Comparison of ENCODE assay signal across 6 cellular contexts in the genomic region with DNA sequence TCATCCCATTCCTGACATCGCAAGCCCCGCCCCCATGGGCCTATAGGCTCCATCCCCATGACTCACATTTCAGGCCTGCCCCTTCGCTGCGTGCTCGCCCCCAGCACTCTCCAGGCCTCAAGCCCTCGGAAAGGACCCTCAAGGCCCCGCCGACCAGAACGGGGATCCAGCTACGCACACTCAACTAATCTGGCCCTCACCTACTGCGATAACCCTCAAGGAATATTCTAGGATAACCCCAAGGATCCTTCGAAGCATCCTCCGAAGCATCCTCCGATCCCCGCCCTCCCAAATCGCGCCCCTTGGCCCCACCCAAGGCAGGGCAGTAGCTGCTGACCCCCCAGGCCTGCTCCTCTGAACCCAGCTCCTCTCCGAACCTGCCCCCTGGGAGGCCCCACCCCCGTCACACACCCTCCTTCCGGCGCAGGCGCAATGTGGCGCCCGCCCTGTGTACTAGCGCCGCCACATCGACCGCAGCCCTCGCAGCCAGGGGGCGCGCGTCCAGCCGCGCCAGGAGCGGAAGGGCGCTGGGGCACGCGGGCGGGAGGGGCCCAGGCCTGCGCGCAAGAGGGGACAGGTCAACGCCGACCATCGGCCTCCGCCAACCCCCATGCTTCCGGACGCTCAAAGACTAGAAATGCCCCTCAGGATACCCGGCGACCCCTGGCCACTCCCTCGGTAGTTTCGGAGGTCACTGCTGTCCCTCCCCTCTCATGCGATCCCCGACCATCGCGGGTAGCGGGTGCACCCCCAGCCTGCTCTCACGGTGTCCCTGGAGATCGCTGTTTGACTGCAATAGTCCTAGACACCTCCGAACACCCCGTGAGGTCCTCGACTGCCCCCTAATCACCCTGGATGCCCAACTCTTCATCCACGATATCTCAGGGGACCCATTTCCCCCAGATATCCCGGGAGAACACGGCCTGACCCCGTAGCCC. TPM values are rescaled to one million over a fixed set of nuclear protein-coding genes. Genes with fewer than 3 reads are reported as not detected.
DNase-seq lines count a peak whose midpoint lies in the region; ATAC-seq and TF ChIP-seq lines count a peak whose summit lies in the region.

No MANE protein-coding gene starts in this region.

- H3K4me1 Mint-ChIP-seq in activated CD4-positive, alpha-beta T cell treated with anti-CD3 and anti-CD28 coated beads for 36 hours = peaks cover 11% of the 10 kb centered on the region

- H3K27me3 Mint-ChIP-seq in activated CD4-positive, alpha-beta T cell treated with anti-CD3 and anti-CD28 coated beads for 36 hours = no peaks in the 10 kb centered on the region

- H3K27ac Mint-ChIP-seq in activated CD4-positive, alpha-beta T cell treated with anti-CD3 and anti-CD28 coated beads for 36 hours = peak overlapping the region; percentile 96

- no peaks in the 10 kb centered on the region for H3K4me1 ChIP-seq in psoas muscle

- H3K36me3 ChIP-seq in psoas muscle (ENCODE audit: insufficient read depth in 1 of 2, low read depth in 1 of 2) = no peaks in the 10 kb centered on the region

- ATAC-seq in GM21528 (IDR thresholded peaks at IDR 0.05; ENCODE audit: low FRiP score, unreplicated experiment) = peak; percentile 82
- peak; percentile 88 for ATAC-seq in activated CD4-positive, alpha-beta T cell treated with anti-CD3 and anti-CD28 coated beads for 36 hours
- peak; percentile 95 for ATAC-seq in esophagus mucosa
- peak; percentile 95 to 98 (median 96) for ATAC-seq in psoas muscle

- no peaks in the 10 kb centered on the region for H3K9me3 Mint-ChIP-seq in activated CD4-positive, alpha-beta T cell treated with anti-CD3 and anti-CD28 coated beads for 36 hours (ENCODE audit: low read depth)

- POLR2A ChIA-PET in activated CD4-positive, alpha-beta T cell treated with anti-CD3 and anti-CD28 coated beads for 36 hours (lab: Charles Lee) = interaction anchor here (0.6 kb wide), 1 partner anchor 258 kb away, joined by 3 read pairs; the partner anchor contains the start of gene PQBP1

- DNase-seq in Ammon's horn (ENCODE audit: low spot score) (peak; percentile 88), NCI-H128 (lab: John Stamatoyannopoulos, UW; ENCODE audit: unreplicated experiment) (peak; percentile 61), psoas muscle (peak; percentile 89 to 95)
- DNase-seq in activated CD4-positive, alpha-beta T cell treated with anti-CD3 and anti-CD28 coated beads for 36 hours = peak; percentile 90

- peak overlapping the region; percentile 92 for H3K27ac ChIP-seq in psoas muscle

- no peaks in the 10 kb centered on the region for H3K9me3 ChIP-seq in psoas muscle

- intact Hi-C loops in activated CD4-positive, alpha-beta T cell treated with anti-CD3 and anti-CD28 coated beads for 36 hours (cut with DNase I, micrococcal nuclease) = loop anchor here in 1 of 2 experiments (1.0 to 2.0 kb wide), 5 partner anchors 8 to 154 kb away; partner anchors contain the start of genes GPKOW, GRIPAP1 and PLP2
- intact Hi-C loops in psoas muscle (cut with DNase I) = no loop called here

- CTCF ChIA-PET in activated CD4-positive, alpha-beta T cell treated with anti-CD3 and anti-CD28 coated beads for 36 hours (lab: Charles Lee) = interaction anchor here (0.5 to 1.1 kb wide), 5 partner anchors 10 to 219 kb away, joined by 3 to 4 read pairs (median 3); no protein-coding TSS in a partner anchor

- H3K4me3 ChIP-seq in psoas muscle = peak overlapping the region; percentile 72

- peak; percentile 64 for TF ChIP-seq CTCF in psoas muscle (IDR thresholded peaks at IDR 0.05)

- H3K4me3 Mint-ChIP-seq in activated CD4-positive, alpha-beta T cell treated with anti-CD3 and anti-CD28 coated beads for 36 hours = peak overlapping the region; percentile 87

- peaks cover 2% of the 10 kb centered on the region for H3K36me3 Mint-ChIP-seq in activated CD4-positive, alpha-beta T cell treated with anti-CD3 and anti-CD28 coated beads for 36 hours (ENCODE audit: low read depth)

- H3K27me3 ChIP-seq in psoas muscle (ENCODE audit: insufficient read depth in 3 of 3, low read length in 2 of 3) = no peaks in the 10 kb centered on the region

- 0 to 31% (median 1%) methylated on average over 48 to 65 of the region's 65 CpGs for WGBS in psoas muscle, 3 donors

RNA-seq across cellular contexts. Expression of gene MAGIX, which starts 6.4 kb away (rescaled TPM):
- 1 to 10 TPM in 1 of 2 experiments, under 1 TPM in 1; 0.49 to 1.3 TPM for total RNA-seq in activated CD4-positive, alpha-beta T cell treated with anti-CD3 and anti-CD28 coated beads for 36 hours
- total RNA-seq in esophagus mucosa = 4.7 TPM
- 1 to 10 TPM; 2.9 to 3.7 (median 3.5) TPM for total RNA-seq in psoas muscle
- polyA plus RNA-seq in psoas muscle = 1 to 10 TPM; 5.2 to 8.0 (median 5.3) TPM

RNA-seq across cellular contexts. Expression of gene PLP2, which starts 15.5 kb away (rescaled TPM):
- total RNA-seq in activated CD4-positive, alpha-beta T cell treated with anti-CD3 and anti-CD28 coated beads for 36 hours = 100 to 1,000 TPM; 174 to 202 TPM
- total RNA-seq in esophagus mucosa (359 TPM), psoas muscle (10 to 100 TPM; 17.8 to 80.7 (median 74.0) TPM)
- 100 to 1,000 TPM in 2 of 3 donors, 10 to 100 TPM in 1; 76.5 to 320 (median 113) TPM for polyA plus RNA-seq in psoas muscle

RNA-seq across cellular contexts. Expression of gene PRICKLE3, which starts 30.0 kb away (rescaled TPM):
- total RNA-seq in activated CD4-positive, alpha-beta T cell treated with anti-CD3 and anti-CD28 coated beads for 36 hours = 10 to 100 TPM; 22.3 to 23.0 TPM
- total RNA-seq in esophagus mucosa = 17.5 TPM
- total RNA-seq in psoas muscle = 10 to 100 TPM; 14.1 to 17.6 (median 16.3) TPM
- 10 to 100 TPM in 2 of 3 donors, 1 to 10 TPM in 1; 7.5 to 23.6 (median 18.1) TPM for polyA plus RNA-seq in psoas muscle

RNA-seq across cellular contexts. Expression of gene GPKOW, which starts 32.6 kb away (rescaled TPM):
- 10 to 100 TPM; 17.8 to 21.2 TPM for total RNA-seq in activated CD4-positive, alpha-beta T cell treated with anti-CD3 and anti-CD28 coated beads for 36 hours
- total RNA-seq in esophagus mucosa (11.9 TPM), psoas muscle (10 to 100 TPM; 26.7 to 28.8 (median 27.7) TPM)
- polyA plus RNA-seq in psoas muscle = 10 to 100 TPM; 25.9 to 29.4 (median 26.9) TPM

RNA-seq across cellular contexts. Expression of gene SYP, which starts 43.8 kb away (rescaled TPM):
- 1 to 10 TPM; 7.2 to 8.5 TPM for total RNA-seq in activated CD4-positive, alpha-beta T cell treated with anti-CD3 and anti-CD28 coated beads for 36 hours
- total RNA-seq in esophagus mucosa (0.36 TPM), psoas muscle (1 to 10 TPM in 2 of 4 donors, under 1 TPM in 2; 0.37 to 1.2 (median 0.83) TPM)
- polyA plus RNA-seq in psoas muscle = 1 to 10 TPM in 2 of 3 donors, under 1 TPM in 1; 0.76 to 1.6 (median 1.4) TPM

Comparison
In these comparisons a context has a peak if more than half of its experiments do, and no peak if none do; other contexts are left out.
1. Peak in every context shown above with its lines: DNase-seq, ATAC-seq, H3K4me3 ChIP-seq and H3K27ac ChIP-seq.